ENCODE assay signal across 10 cellular contexts in genomic region chr17:64217249-64217652, GRCh38. TPM values are rescaled to one million over a fixed set of nuclear protein-coding genes. Genes with fewer than 3 reads are reported as not detected.
DNase-seq lines count a peak whose midpoint lies in the region; ATAC-seq and TF ChIP-seq lines count a peak whose summit lies in the region.
"Had no signal": no experiment of that assay in that cellular context is flagged by ENCODE, and none has a peak within 500 bp of the region (broad histone marks: within the 10 kb centered on the region; RNA-seq: fewer than 3 reads in every experiment).

No MANE protein-coding gene starts in this region.

- H3K4me3 ChIP-seq in mesodermal cell (ENCODE audit: extremely low read depth, insufficient read depth, low read length, poor library complexity, severe bottlenecking) (no peak overlapping the region), tibial artery (no peak overlapping the region)

- TF ChIP-seq CTCF in tibial artery (IDR thresholded peaks at IDR 0.05), result no peak

- no peak for ATAC-seq in GM21360 (IDR thresholded peaks at IDR 0.05; ENCODE audit: unreplicated experiment)
- ATAC-seq in HG02870 (IDR thresholded peaks at IDR 0.05; ENCODE audit: unreplicated experiment), result no peak

- H3K4me1 ChIP-seq in mesodermal cell (ENCODE audit: control insufficient read depth, insufficient read depth, low read length, poor library complexity, severe bottlenecking) (peaks cover 33% of the 10 kb centered on the region), tibial artery (peaks cover 0 to 46% (median 33%) of the 10 kb centered on the region in 4 donors)

- peak overlapping the region; percentile 76 for H3K27ac ChIP-seq in caudate nucleus (ENCODE audit: low read depth, low read length)
- H3K27ac ChIP-seq in mesodermal cell (ENCODE audit: low read depth, low read length, severe bottlenecking), result peak overlapping the region; percentile 30
- H3K27ac ChIP-seq in tibial artery, result peak overlapping the region; percentile 65 to 73
- H3K27ac ChIP-seq: neutrophil had no signal

- 94 to 100% methylated on average over 5 to 6 of the region's 6 CpGs for WGBS in mesodermal cell (ENCODE audit: insufficient coverage in 2 of 2), 2 experiments

- H3K9me3 ChIP-seq in mesodermal cell (ENCODE audit: control insufficient read depth, low read length), result no peaks in the 10 kb centered on the region
- H3K9me3 ChIP-seq in tibial artery, result no peaks in the 10 kb centered on the region
- H3K9me3 ChIP-seq: neutrophil had no signal

- DNase-seq in NCI-H146 (lab: John Stamatoyannopoulos, UW) (peak; percentile 28), NCI-H146 treated with DMSO at 0.1 percent for 48 hours (lab: John Stamatoyannopoulos, UW; ENCODE audit: unreplicated experiment) (no peak), caudate nucleus (lab: John Stamatoyannopoulos, UW) (peak in 6 of 61 donors; percentile 7 to 36 (median 20)), tibial artery (no peak), putamen (ENCODE audit: low spot score) (no peak)
- DNase-seq: KG1 had no signal

- intact Hi-C loops in tibial artery (cut with DNase I; ENCODE audit: low total_unique reads), result no loop called here

- H3K36me3 ChIP-seq in mesodermal cell (ENCODE audit: control insufficient read depth, insufficient read depth, low read length) (peaks cover 10% of the 10 kb centered on the region), tibial artery (peaks cover 16 to 18% (median 16%) of the 10 kb centered on the region in 3 donors)

- H3K27me3 ChIP-seq in tibial artery, result no peaks in the 10 kb centered on the region
- H3K27me3 ChIP-seq: neutrophil had no signal

RNA-seq across cellular contexts. Expression of gene TEX2, which starts 45.8 kb away (rescaled TPM):
- polyA plus RNA-seq in mesodermal cell (2013, experiment 1 of 2), result 9.8 TPM
- polyA plus RNA-seq in mesodermal cell (2013, experiment 2 of 2), result 10.0 TPM
